Comparison of ENCODE assay signal across 17 cellular contexts in genomic region chr9:7592321-7593319, GRCh38.
DNase-seq lines count a peak whose midpoint lies in the region; ATAC-seq and TF ChIP-seq lines count a peak whose summit lies in the region.
"Had no signal": no experiment of that assay in that cellular context is flagged by ENCODE, and none has a peak within 500 bp of the region (broad histone marks: within the 10 kb centered on the region; RNA-seq: fewer than 3 reads in every experiment).

No MANE protein-coding gene starts in this region.

- no peaks in the 10 kb centered on the region for H3F3A ChIP-seq in Loucy (ENCODE audit: low read depth)

- in situ Hi-C loops in brain microvascular endothelial cell (cut with HindIII; ENCODE audit: low pct_ligation_motif_present, low sequenced_read_pairs): no loop called here

- H3K36me3 ChIP-seq in Loucy (ENCODE audit: insufficient read depth, low read length): no peaks in the 10 kb centered on the region
- no peaks in the 10 kb centered on the region for H3K36me3 ChIP-seq in brain microvascular endothelial cell (replicated peaks)
- H3K36me3 ChIP-seq: ovary had no signal

- H3K27ac ChIP-seq in brain microvascular endothelial cell: no peak overlapping the region
- H3K27ac ChIP-seq: HL-60, ovary had no signal

- H3K4me2 ChIP-seq in Loucy (ENCODE audit: low read depth, low read length, poor library complexity, severe bottlenecking): peak overlapping the region; percentile 40

- H2AFZ ChIP-seq in Loucy (ENCODE audit: low read length): peak overlapping the region; percentile 55; the same call in 1 of the 2 replicates

- DNase-seq in ELF-1 (ENCODE audit: low read depth, low spot score): peak; percentile 27
- DNase-seq in brain microvascular endothelial cell: no peak
- peak; percentile 80 for DNase-seq in left kidney (ENCODE audit: low read depth, low spot score)
- no peak for DNase-seq in pons (ENCODE audit: low spot score)
- no peak for DNase-seq in hippocampal formation (lab: John Stamatoyannopoulos, UW)
- DNase-seq: activated CD4-positive, alpha-beta memory T cell treated with anti-CD3 and anti-CD28 coated beads for 36 hours; amniotic stem cell; Karpas-422; NCI-H187; NCI-H526 treated with DMSO at 0.1 percent for 48 hours; ovary; stimulated activated CD4-positive, alpha-beta T cell treated with anti-CD3 and anti-CD28 coated beads, Interleukin-15, amount 100 ng/mL, for 24 hours; substantia nigra had no signal

- no peaks in the 10 kb centered on the region for H3K9me2 ChIP-seq in Loucy (replicated peaks; ENCODE audit: low read depth, low read length)

- no peaks in the 10 kb centered on the region for H4K20me1 ChIP-seq in Loucy (ENCODE audit: insufficient read depth, low read length, poor library complexity, severe bottlenecking)

- H3K27me3 ChIP-seq in Loucy (ENCODE audit: insufficient read depth, low read length, poor library complexity, severe bottlenecking): no peaks in the 10 kb centered on the region
- no peaks in the 10 kb centered on the region for H3K27me3 ChIP-seq in brain microvascular endothelial cell (replicated peaks)
- H3K27me3 ChIP-seq: ovary had no signal

- no peak overlapping the region for H3K9ac ChIP-seq in Loucy (ENCODE audit: low read depth, low read length, poor library complexity, severe bottlenecking)

- no peak for ATAC-seq in GM18505 (IDR thresholded peaks at IDR 0.05; ENCODE audit: unreplicated experiment)
- no peak for ATAC-seq in HG02610 (IDR thresholded peaks at IDR 0.05; ENCODE audit: unreplicated experiment)

- peaks cover 14% of the 10 kb centered on the region; the same call in 1 of the 2 replicates for H3K9me3 ChIP-seq in Loucy (ENCODE audit: insufficient read depth, low read depth, low read length)
- H3K9me3 ChIP-seq: ovary had no signal

- no peaks in the 10 kb centered on the region for H3K79me2 ChIP-seq in Loucy (ENCODE audit: insufficient read depth, low read length)

- H3K4me1 ChIP-seq in Loucy (ENCODE audit: insufficient read depth, low read length, poor library complexity, severe bottlenecking): peaks cover 3% of the 10 kb centered on the region

- H3K4me3 ChIP-seq in Loucy (ENCODE audit: low read length, poor library complexity, severe bottlenecking) (no peak overlapping the region), brain microvascular endothelial cell (ENCODE audit: low read depth, low read length) (no peak overlapping the region)
- H3K4me3 ChIP-seq: ovary had no signal

- no peak for TF ChIP-seq POLR2A in GM18505 (IDR thresholded peaks at IDR 0.05; ENCODE audit: borderline replicate concordance, extremely low read depth, insufficient read depth, insufficient read length)

- TF ChIP-seq CTCF in Loucy (conservative IDR thresholded peaks at IDR 0.05; ENCODE audit: low read length) (peak; percentile 55), brain microvascular endothelial cell (IDR thresholded peaks at IDR 0.05; ENCODE audit: low read depth, low read length, missing control alignments) (peak; percentile 39)

Comparison
In these comparisons a context has a peak if more than half of its experiments do, and no peak if none do; other contexts are left out.
1. DNase-seq: peak in ELF-1 (single experiment) and left kidney (single experiment); none in brain microvascular endothelial cell (single experiment), pons (single experiment) and hippocampal formation (0 of 2).